3 cellular contexts compared by ENCODE assay signal in the genomic region with DNA sequence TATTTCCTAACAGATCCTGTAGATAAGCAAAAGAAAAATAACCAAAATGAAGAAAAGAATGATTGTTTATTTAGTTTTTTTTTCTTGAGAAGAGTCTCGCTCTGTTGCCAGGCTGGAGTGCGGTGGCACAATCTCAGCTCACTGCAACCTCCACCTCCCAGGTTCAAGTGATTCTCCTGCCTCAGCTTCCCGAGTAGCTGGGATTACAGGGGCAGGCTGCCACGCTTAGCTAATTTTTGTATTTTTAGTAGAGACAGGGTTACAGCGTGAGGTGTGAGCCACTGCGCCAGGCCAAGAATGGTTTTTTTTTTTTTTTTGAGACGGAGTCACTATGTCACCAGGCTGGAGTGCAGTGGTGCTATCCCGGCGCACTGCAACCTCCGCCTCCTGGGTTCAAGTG. TPM values are rescaled to one million over a fixed set of nuclear protein-coding genes. Genes with fewer than 3 reads are reported as not detected.
"Had no signal": no experiment of that assay in that cellular context is flagged by ENCODE, and none has a peak within 500 bp of the region (broad histone marks: within the 10 kb centered on the region; RNA-seq: fewer than 3 reads in every experiment).

No MANE protein-coding gene starts in this region.

RNA-seq across cellular contexts. Expression of a gene that starts 33.3 kb away (rescaled TPM):
- total RNA-seq: LHCN-M2, MCF 10A, NCI-H460 had no signal
